1 cellular context compared by ENCODE assay signal in the genomic region with DNA sequence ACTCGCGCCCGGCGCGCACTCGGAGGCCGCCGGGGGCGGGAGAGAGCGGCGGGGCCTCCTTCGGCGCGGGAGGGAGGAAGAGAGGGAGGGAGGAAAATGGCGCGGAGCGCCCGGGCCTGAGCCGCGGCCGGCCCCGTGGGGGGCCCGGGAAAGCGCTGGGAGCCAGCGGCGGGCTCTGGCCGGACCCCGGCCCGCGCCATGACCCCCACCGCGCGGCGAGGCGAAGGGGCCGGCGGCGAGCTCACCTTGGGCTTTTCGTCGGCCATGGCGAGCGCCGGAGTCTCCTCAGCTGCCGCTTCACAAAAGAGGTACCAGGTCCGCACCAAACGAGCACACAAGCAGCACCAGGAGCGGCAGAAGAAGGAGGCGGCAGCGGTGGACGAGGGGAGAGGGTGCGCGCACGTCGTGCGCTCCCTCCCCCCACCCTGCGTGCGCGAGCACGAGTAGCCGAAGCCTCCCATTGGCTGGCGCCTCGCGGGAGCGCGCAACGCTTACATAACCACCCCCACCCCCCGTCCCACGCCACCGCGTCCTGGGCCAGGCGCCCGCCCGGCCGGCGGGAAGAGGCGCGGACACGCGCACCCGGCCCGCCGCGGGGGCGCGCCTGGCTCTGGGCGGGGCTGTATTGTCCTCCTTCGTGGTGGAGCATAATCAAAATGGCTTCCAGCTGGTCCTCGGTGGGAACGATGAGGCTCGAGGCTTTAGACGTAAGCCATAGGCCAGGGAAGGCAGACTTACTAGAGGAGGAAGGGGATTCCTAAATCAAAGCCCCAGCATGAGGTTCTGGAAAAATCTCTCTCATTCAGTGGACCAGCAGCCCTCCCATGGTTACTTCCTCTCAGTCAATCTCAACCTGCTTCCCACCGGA.
TF ChIP-seq lines count a peak whose summit lies in the region.

A gene (minus strand): TSS at position 391 of the 868 bp plus-strand sequence. CDS start 125 bp downstream, at position 266.

TF ChIP-seq in HCT116, 20 proteins besides CTCF, POLR2A, EP300 and RAD21 (continued from another document):
- TF ChIP-seq, protein P1, sequence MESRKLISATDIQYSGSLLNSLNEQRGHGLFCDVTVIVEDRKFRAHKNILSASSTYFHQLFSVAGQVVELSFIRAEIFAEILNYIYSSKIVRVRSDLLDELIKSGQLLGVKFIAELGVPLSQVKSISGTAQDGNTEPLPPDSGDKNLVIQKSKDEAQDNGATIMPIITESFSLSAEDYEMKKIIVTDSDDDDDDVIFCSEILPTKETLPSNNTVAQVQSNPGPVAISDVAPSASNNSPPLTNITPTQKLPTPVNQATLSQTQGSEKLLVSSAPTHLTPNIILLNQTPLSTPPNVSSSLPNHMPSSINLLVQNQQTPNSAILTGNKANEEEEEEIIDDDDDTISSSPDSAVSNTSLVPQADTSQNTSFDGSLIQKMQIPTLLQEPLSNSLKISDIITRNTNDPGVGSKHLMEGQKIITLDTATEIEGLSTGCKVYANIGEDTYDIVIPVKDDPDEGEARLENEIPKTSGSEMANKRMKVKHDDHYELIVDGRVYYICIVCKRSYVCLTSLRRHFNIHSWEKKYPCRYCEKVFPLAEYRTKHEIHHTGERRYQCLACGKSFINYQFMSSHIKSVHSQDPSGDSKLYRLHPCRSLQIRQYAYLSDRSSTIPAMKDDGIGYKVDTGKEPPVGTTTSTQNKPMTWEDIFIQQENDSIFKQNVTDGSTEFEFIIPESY (IDR thresholded peaks at IDR 0.05; ENCODE audit: extremely low read depth, insufficient replicate concordance, low read length): peak; percentile 28
- peak; percentile 61; the same call in 1 of the 2 replicates for TF ChIP-seq SP1 (IDR thresholded peaks at IDR 0.05; ENCODE audit: low read depth)
- TF ChIP-seq FOSL1 (IDR thresholded peaks at IDR 0.05; ENCODE audit: low read depth): no peak
- no peak for TF ChIP-seq JUND (IDR thresholded peaks at IDR 0.05)
- TF ChIP-seq EZH2 (IDR thresholded peaks at IDR 0.05): no peak
- no peak for TF ChIP-seq SRF (IDR thresholded peaks at IDR 0.05; ENCODE audit: low read depth)
- peak; percentile 51; the same call in 1 of the 2 replicates for TF ChIP-seq SIN3A (IDR thresholded peaks at IDR 0.05; ENCODE audit: low read depth)
- TF ChIP-seq CBX3 (IDR thresholded peaks at IDR 0.05; ENCODE audit: low read depth): no peak
- peak; percentile 90; the same call in 1 of the 2 replicates for TF ChIP-seq ZFX (IDR thresholded peaks at IDR 0.05)
- TF ChIP-seq, protein P2, sequence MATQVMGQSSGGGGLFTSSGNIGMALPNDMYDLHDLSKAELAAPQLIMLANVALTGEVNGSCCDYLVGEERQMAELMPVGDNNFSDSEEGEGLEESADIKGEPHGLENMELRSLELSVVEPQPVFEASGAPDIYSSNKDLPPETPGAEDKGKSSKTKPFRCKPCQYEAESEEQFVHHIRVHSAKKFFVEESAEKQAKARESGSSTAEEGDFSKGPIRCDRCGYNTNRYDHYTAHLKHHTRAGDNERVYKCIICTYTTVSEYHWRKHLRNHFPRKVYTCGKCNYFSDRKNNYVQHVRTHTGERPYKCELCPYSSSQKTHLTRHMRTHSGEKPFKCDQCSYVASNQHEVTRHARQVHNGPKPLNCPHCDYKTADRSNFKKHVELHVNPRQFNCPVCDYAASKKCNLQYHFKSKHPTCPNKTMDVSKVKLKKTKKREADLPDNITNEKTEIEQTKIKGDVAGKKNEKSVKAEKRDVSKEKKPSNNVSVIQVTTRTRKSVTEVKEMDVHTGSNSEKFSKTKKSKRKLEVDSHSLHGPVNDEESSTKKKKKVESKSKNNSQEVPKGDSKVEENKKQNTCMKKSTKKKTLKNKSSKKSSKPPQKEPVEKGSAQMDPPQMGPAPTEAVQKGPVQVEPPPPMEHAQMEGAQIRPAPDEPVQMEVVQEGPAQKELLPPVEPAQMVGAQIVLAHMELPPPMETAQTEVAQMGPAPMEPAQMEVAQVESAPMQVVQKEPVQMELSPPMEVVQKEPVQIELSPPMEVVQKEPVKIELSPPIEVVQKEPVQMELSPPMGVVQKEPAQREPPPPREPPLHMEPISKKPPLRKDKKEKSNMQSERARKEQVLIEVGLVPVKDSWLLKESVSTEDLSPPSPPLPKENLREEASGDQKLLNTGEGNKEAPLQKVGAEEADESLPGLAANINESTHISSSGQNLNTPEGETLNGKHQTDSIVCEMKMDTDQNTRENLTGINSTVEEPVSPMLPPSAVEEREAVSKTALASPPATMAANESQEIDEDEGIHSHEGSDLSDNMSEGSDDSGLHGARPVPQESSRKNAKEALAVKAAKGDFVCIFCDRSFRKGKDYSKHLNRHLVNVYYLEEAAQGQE (IDR thresholded peaks at IDR 0.05; ENCODE audit: low read depth): no peak
- TF ChIP-seq EZH2phosphoT487 (IDR thresholded peaks at IDR 0.05; ENCODE audit: borderline replicate concordance): no peak
- TF ChIP-seq YY1 (IDR thresholded peaks at IDR 0.05; ENCODE audit: extremely low read depth, insufficient replicate concordance, low read depth, low read length): peak; percentile 93
- peak; percentile 34 for TF ChIP-seq TCF7L2 (IDR thresholded peaks at IDR 0.05; ENCODE audit: borderline replicate concordance, extremely low read depth, insufficient read depth, insufficient read length)
- peak; percentile 36 for TF ChIP-seq EGR1 (IDR thresholded peaks at IDR 0.05; ENCODE audit: low read depth)
- TF ChIP-seq, protein P3, sequence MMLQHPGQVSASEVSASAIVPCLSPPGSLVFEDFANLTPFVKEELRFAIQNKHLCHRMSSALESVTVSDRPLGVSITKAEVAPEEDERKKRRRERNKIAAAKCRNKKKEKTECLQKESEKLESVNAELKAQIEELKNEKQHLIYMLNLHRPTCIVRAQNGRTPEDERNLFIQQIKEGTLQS (IDR thresholded peaks at IDR 0.05): no peak
- TF ChIP-seq POLR2AphosphoS5 (IDR thresholded peaks at IDR 0.05; ENCODE audit: low read depth, low read length): peak; percentile 78
- TF ChIP-seq ELF1 (IDR thresholded peaks at IDR 0.05; ENCODE audit: borderline replicate concordance, low read depth): no peak
- no peak for TF ChIP-seq CEBPB (IDR thresholded peaks at IDR 0.05; ENCODE audit: low read depth)
